In genomic region chr3:88148651-88149050, GRCh38 we compare ENCODE assay signal across 8 cellular contexts. TPM values are rescaled to one million over a fixed set of nuclear protein-coding genes. Genes with fewer than 3 reads are reported as not detected.
DNase-seq lines count a peak whose midpoint lies in the region; ATAC-seq and TF ChIP-seq lines count a peak whose summit lies in the region.

No MANE protein-coding gene starts in this region.

- POLR2A ChIA-PET in naive thymus-derived CD4-positive, alpha-beta T cell (lab: Charles Lee): interaction anchor here (0.8 to 4.4 kb wide), 5 partner anchors 10 to 117 kb away, joined by 3 to 72 read pairs (median 3); partner anchors contain the start of genes CGGBP1 and ZNF654

- H3K4me3 Mint-ChIP-seq in naive thymus-derived CD4-positive, alpha-beta T cell: peak overlapping the region; percentile 93 to 99 (median 98)

- CTCF ChIA-PET in naive thymus-derived CD4-positive, alpha-beta T cell (lab: Charles Lee): interaction anchor here (0.6 kb wide), 1 partner anchor 918 kb away, joined by 5 read pairs; no protein-coding TSS in a partner anchor

- peak overlapping the region in 8 of 9 donors; percentile 8 to 99 (median 96) for H3K27ac Mint-ChIP-seq in naive thymus-derived CD4-positive, alpha-beta T cell

- H3K27ac ChIP-seq in ACC112 (ENCODE audit: low read depth, low read length): peak overlapping the region; percentile 79
- H3K27ac ChIP-seq in KMS-11: peak overlapping the region; percentile 83; the same call in 1 of the 2 replicates
- peak overlapping the region in 1 of 2 donors; percentile 93 for H3K27ac ChIP-seq in coronary artery
- H3K27ac ChIP-seq in naive thymus-derived CD4-positive, alpha-beta T cell (ENCODE audit: low read depth, low read length): peak overlapping the region; percentile 94

- no peaks in the 10 kb centered on the region for H4K20me1 ChIP-seq in KMS-11 (ENCODE audit: insufficient read depth)

- H3K36me3 Mint-ChIP-seq in naive thymus-derived CD4-positive, alpha-beta T cell: peaks cover 0 to 2% (median 0%) of the 10 kb centered on the region in 5 donors

- no peaks in the 10 kb centered on the region for H3K27me3 Mint-ChIP-seq in naive thymus-derived CD4-positive, alpha-beta T cell

- H3K9me3 ChIP-seq in naive thymus-derived CD4-positive, alpha-beta T cell (ENCODE audit: control insufficient read depth in 2 of 3, low read length in 3 of 3): no peaks in the 10 kb centered on the region

- no peaks in the 10 kb centered on the region for H3K9me3 Mint-ChIP-seq in naive thymus-derived CD4-positive, alpha-beta T cell

- intact Hi-C loops in naive thymus-derived CD4-positive, alpha-beta T cell (cut with micrococcal nuclease): loop anchor here (1.0 to 2.0 kb wide), 4 partner anchors 89 to 922 kb away; partner anchors contain the start of genes CGGBP1 (in 2 of the 2), CHMP2B (in 2 of the 2) and ZNF654 (in 2 of the 2)

- no peak for DNase-seq in coronary artery (ENCODE audit: low spot score)
- DNase-seq in naive thymus-derived CD4-positive, alpha-beta T cell: no peak
- no peak for DNase-seq in SHP77 treated with DMSO at 0.1 percent for 48 hours (lab: John Stamatoyannopoulos, UW)
- DNase-seq in superior temporal gyrus (ENCODE audit: extremely low spot score): no peak
- DNase-seq in OCI-M2 (lab: John Stamatoyannopoulos, UW; ENCODE audit: unreplicated experiment): no peak

- H3K4me2 ChIP-seq in KMS-11: peak overlapping the region; percentile 57; the same call in 1 of the 2 replicates

- H3K9ac ChIP-seq in KMS-11: peak overlapping the region; percentile 81; the same call in 1 of the 2 replicates

- peaks cover 16 to 43% (median 39%) of the 10 kb centered on the region in 7 donors for H3K4me1 Mint-ChIP-seq in naive thymus-derived CD4-positive, alpha-beta T cell

- H2AFZ ChIP-seq in ACC112 (ENCODE audit: low read length, unreplicated experiment) (peak overlapping the region; percentile 94), KMS-11 (ENCODE audit: low read depth) (peak overlapping the region; percentile 91)

- H3K79me2 ChIP-seq in ACC112 (ENCODE audit: control insufficient read depth, insufficient read depth, low read length, unreplicated experiment) (peaks cover 88% of the 10 kb centered on the region), KMS-11 (ENCODE audit: insufficient read depth, low read depth) (peaks cover 21% of the 10 kb centered on the region)

- H3K27me3 ChIP-seq in ACC112 (ENCODE audit: insufficient read depth, low read length) (no peaks in the 10 kb centered on the region), KMS-11 (ENCODE audit: insufficient read depth, low read depth) (no peaks in the 10 kb centered on the region)
- H3K27me3 ChIP-seq in naive thymus-derived CD4-positive, alpha-beta T cell (ENCODE audit: control insufficient read depth in 2 of 2, insufficient read depth in 2 of 2, low read length in 2 of 2): no peaks in the 10 kb centered on the region

- H3K36me3 ChIP-seq in ACC112 (ENCODE audit: insufficient read depth, low read length): peaks cover 6% of the 10 kb centered on the region; the same call in 1 of the 2 replicates
- no peaks in the 10 kb centered on the region for H3K36me3 ChIP-seq in KMS-11 (ENCODE audit: insufficient read depth)
- H3K36me3 ChIP-seq in naive thymus-derived CD4-positive, alpha-beta T cell (ENCODE audit: control insufficient read depth in 2 of 3, insufficient read depth in 3 of 3, low read length in 3 of 3): peaks cover 0 to 10% (median 0%) of the 10 kb centered on the region in 3 experiments

- peaks cover 33% of the 10 kb centered on the region for H3K4me1 ChIP-seq in ACC112 (ENCODE audit: control insufficient read depth, insufficient read depth, low read length, unreplicated experiment)
- H3K4me1 ChIP-seq in KMS-11 (ENCODE audit: low read depth, poor library complexity, severe bottlenecking): peaks cover 25% of the 10 kb centered on the region
- H3K4me1 ChIP-seq in naive thymus-derived CD4-positive, alpha-beta T cell (ENCODE audit: control insufficient read depth in 2 of 2, insufficient read depth in 2 of 2, low read length in 2 of 2): peaks cover 13 to 17% of the 10 kb centered on the region in 2 donors

- H3K4me3 ChIP-seq in ACC112 (ENCODE audit: low read depth, low read length) (peak overlapping the region; percentile 97), KMS-11 (IDR thresholded peaks at IDR 0.05; ENCODE audit: insufficient read depth, low read depth, low read length) (no peak overlapping the region), coronary artery (peak overlapping the region; percentile 87)
- peak overlapping the region; percentile 88 for H3K4me3 ChIP-seq in naive thymus-derived CD4-positive, alpha-beta T cell (ENCODE audit: low read length)

- no peak for TF ChIP-seq CTCF in KMS-11 (conservative IDR thresholded peaks at IDR 0.05; ENCODE audit: low read depth, low read length)
- TF ChIP-seq CTCF in coronary artery (IDR thresholded peaks at IDR 0.05): no peak

- ATAC-seq in naive thymus-derived CD4-positive, alpha-beta T cell: no peak
- ATAC-seq in HG03175 (IDR thresholded peaks at IDR 0.05; ENCODE audit: unreplicated experiment): no peak

RNA-seq across cellular contexts. Expression of gene C3orf38, which starts 1.1 kb away (rescaled TPM):
- total RNA-seq in naive thymus-derived CD4-positive, alpha-beta T cell: 10 to 100 TPM; 28.9 to 40.2 (median 34.7) TPM
- polyA plus RNA-seq in naive thymus-derived CD4-positive, alpha-beta T cell: 10 to 100 TPM; 19.4 to 21.9 TPM
